In the genomic region with DNA sequence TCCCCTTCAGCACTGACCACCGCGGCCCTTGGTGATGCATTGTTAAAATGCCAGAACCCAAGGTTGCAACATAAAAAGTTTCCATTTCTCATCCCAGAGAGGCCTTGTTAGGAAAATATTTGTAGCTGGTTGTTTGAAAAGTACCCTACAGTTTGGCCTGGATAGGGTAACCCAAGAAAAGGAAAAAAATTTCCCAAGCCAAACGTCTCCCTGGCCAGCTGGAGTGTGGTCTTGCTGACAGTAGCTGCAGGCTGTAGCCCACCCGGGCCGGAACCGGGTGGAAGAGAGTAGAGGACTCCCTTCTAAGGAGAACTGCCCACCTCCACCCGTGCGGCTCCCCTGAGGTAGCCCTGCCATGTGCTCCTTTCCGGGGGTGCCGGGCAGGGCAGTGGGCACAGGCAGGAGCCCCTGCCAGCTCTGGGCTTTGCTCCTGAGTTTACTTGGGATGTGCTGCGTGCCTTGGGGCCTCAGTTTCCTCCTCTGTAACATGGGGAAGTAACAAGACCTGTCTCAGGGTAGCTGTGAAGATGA, we compare ENCODE assay signal across 17 cellular contexts. TPM values are rescaled to one million over a fixed set of nuclear protein-coding genes. Genes with fewer than 3 reads are reported as not detected.
DNase-seq lines count a peak whose midpoint lies in the region; ATAC-seq, FAIRE-seq and TF ChIP-seq lines count a peak whose summit lies in the region.
"Had no signal": no experiment of that assay in that cellular context is flagged by ENCODE, and none has a peak within 500 bp of the region (broad histone marks: within the 10 kb centered on the region; RNA-seq: fewer than 3 reads in every experiment).

No MANE protein-coding gene starts in this region.

- peak overlapping the region; percentile 40 for H3K4me3 ChIP-seq in coronary artery
- no peak overlapping the region for H3K4me3 ChIP-seq in neuronal stem cell (ENCODE audit: low read length in 2 of 2)
- H3K4me3 ChIP-seq in thoracic aorta = peak overlapping the region; percentile 26
- H3K4me3 ChIP-seq: BLaER1 had no signal

- no peak overlapping the region for H3K4me3 Mint-ChIP-seq in H9
- H3K4me3 Mint-ChIP-seq: nephron progenitor cell had no signal

- no peaks in the 10 kb centered on the region for H4K20me1 ChIP-seq in H9 (ENCODE audit: control insufficient read depth, insufficient read depth, insufficient read length)

- ATAC-seq in thoracic aorta (ENCODE audit: insufficient number of reproducible peaks, low FRiP score, low read depth) = no peak

- no peak overlapping the region for H4K5ac ChIP-seq in H9 (ENCODE audit: insufficient read length, low read depth, low read length)

- H2AK5ac ChIP-seq in H9 (ENCODE audit: insufficient read length, low read length) (no peak overlapping the region), neuronal stem cell (ENCODE audit: low read depth, low read length) (peak overlapping the region; percentile 46)

- H2BK5ac ChIP-seq in H9 (ENCODE audit: insufficient read length, low read length) = no peak overlapping the region
- H2BK5ac ChIP-seq in neuronal stem cell (ENCODE audit: low read length) = no peak overlapping the region

- peaks cover 0 to 25% (median 20%) of the 10 kb centered on the region in 3 experiments; a peak in 5 of 7 replicates for H3K36me3 Mint-ChIP-seq in H9 (ENCODE audit: insufficient read depth in 1 of 3, low read depth in 3 of 3)

- H3K9me3 Mint-ChIP-seq in H9 = no peaks in the 10 kb centered on the region
- H3K9me3 Mint-ChIP-seq: nephron progenitor cell had no signal

- peak overlapping the region in 2 of 3 experiments; percentile 70 to 92; a peak in 1 of 7 replicates for H3K27ac Mint-ChIP-seq in H9
- H3K27ac Mint-ChIP-seq: nephron progenitor cell had no signal

- TF ChIP-seq CTCF in H9 (conservative IDR thresholded peaks at IDR 0.05) (no peak), coronary artery (IDR thresholded peaks at IDR 0.05) (no peak), thoracic aorta (IDR thresholded peaks at IDR 0.05) (no peak), D721Med (IDR thresholded peaks at IDR 0.05; ENCODE audit: insufficient read depth, missing control alignments) (no peak)

- DNase-seq in H9 = no peak
- no peak for DNase-seq in coronary artery (ENCODE audit: low spot score)
- no peak for DNase-seq in neuronal stem cell (ENCODE audit: low spot score)
- no peak for DNase-seq in thoracic aorta (ENCODE audit: low spot score)
- no peak for DNase-seq in NOMO-1 treated with dmso at 0.1 percent for 144 hours (lab: John Stamatoyannopoulos, UW; ENCODE audit: unreplicated experiment)
- no peak for DNase-seq in DMS153 (lab: John Stamatoyannopoulos, UW)
- DNase-seq in D721Med (ENCODE audit: insufficient read length, low spot score) = no peak
- DNase-seq in stimulated activated CD8-positive, alpha-beta memory T cell treated with anti-CD3 and anti-CD28 coated beads, Interleukin-4, amount 100 ng/mL, for 48 hours = no peak
- DNase-seq: activated gamma-delta T cell treated with Interleukin-2 at 50 U/mL for 16 hours, anterior cingulate cortex, DMS 273 treated with DMSO at 0.1 percent for 48 hours, NCI-H1092 treated with DMSO at 0.1 percent for 48 hours, NCI-H2171, nephron progenitor cell had no signal

- H3K27me3 ChIP-seq in H9 (ENCODE audit: insufficient read depth, low read length) (no peaks in the 10 kb centered on the region), neuronal stem cell (ENCODE audit: control insufficient read depth in 3 of 3, insufficient read depth in 3 of 3, low read depth in 1 of 3, low read length in 3 of 3) (no peaks in the 10 kb centered on the region), thoracic aorta (replicated peaks; ENCODE audit: insufficient read depth) (no peaks in the 10 kb centered on the region)
- H3K27me3 ChIP-seq: BLaER1 had no signal

- H3K27ac ChIP-seq in H9 (ENCODE audit: insufficient read length, low read depth, low read length) = no peak overlapping the region
- H3K27ac ChIP-seq in coronary artery = peak overlapping the region; percentile 88 to 97
- H3K27ac ChIP-seq in neuronal stem cell (replicated peaks; ENCODE audit: low read length) = no peak overlapping the region
- peak overlapping the region; percentile 97 to 99 for H3K27ac ChIP-seq in thoracic aorta
- H3K27ac ChIP-seq: BLaER1 had no signal

- H3K9ac ChIP-seq in H9 (ENCODE audit: extremely low read depth, insufficient read length, low read length) (no peak overlapping the region), neuronal stem cell (ENCODE audit: low read depth, low read length, poor library complexity) (peak overlapping the region; percentile 77)
- H3K9ac ChIP-seq: BLaER1 had no signal

- H3K27me3 Mint-ChIP-seq in H9 (ENCODE audit: low read depth) = no peaks in the 10 kb centered on the region; the same call in 1 of the 2 replicates

- no peak overlapping the region for H2BK12ac ChIP-seq in H9 (ENCODE audit: insufficient read length, low read depth, low read length)
- H2BK12ac ChIP-seq in neuronal stem cell (ENCODE audit: low read length) = no peak overlapping the region

- no peak overlapping the region for H3T11ph ChIP-seq in H9 (ENCODE audit: low read length)

- no peak overlapping the region for H3K56ac ChIP-seq in H9 (ENCODE audit: insufficient read length, low read depth, low read length)

- H3K14ac ChIP-seq in H9 (ENCODE audit: insufficient read depth, low read length) (no peak overlapping the region), neuronal stem cell (ENCODE audit: low read length) (no peak overlapping the region)

- H2BK120ac ChIP-seq in H9 (ENCODE audit: low read depth, low read length, poor library complexity, severe bottlenecking) (no peak overlapping the region), neuronal stem cell (ENCODE audit: low read depth, low read length) (no peak overlapping the region)

- peaks cover 9 to 10% of the 10 kb centered on the region in 2 experiments for H3K4me1 Mint-ChIP-seq in H9

- H3K18ac ChIP-seq in H9 (ENCODE audit: insufficient read length, low read depth, low read length) (no peak overlapping the region), neuronal stem cell (ENCODE audit: low read length) (no peak overlapping the region)

- WGBS in H9 (ENCODE audit: extremely low coverage, insufficient read length, low lambda C conversion rate) = no CpG with 5 or more reads among the region's 11 CpGs
- no CpG with 5 or more reads among the region's 11 CpGs for whole genome bisulfite sequencing in neuronal stem cell (ENCODE audit: extremely low coverage in 2 of 2, insufficient read length in 2 of 2, insufficient replicate concordance in 1 of 2), 2 donors

- H3K23me2 ChIP-seq in H9 (ENCODE audit: insufficient read length, low read depth, low read length, poor library complexity, severe bottlenecking) = no peaks in the 10 kb centered on the region

- H3K23ac ChIP-seq in H9 (ENCODE audit: insufficient read length, low read depth, low read length) (no peak overlapping the region), neuronal stem cell (ENCODE audit: low read depth, low read length, poor library complexity) (peak overlapping the region; percentile 80)

- H3K4me1 ChIP-seq in H9 (ENCODE audit: insufficient read depth, low read length) = no peaks in the 10 kb centered on the region
- no peaks in the 10 kb centered on the region for H3K4me1 ChIP-seq in neuronal stem cell (ENCODE audit: control insufficient read depth in 2 of 2, insufficient read depth in 1 of 2, low read depth in 1 of 2, low read length in 2 of 2)
- H3K4me1 ChIP-seq in thoracic aorta (ENCODE audit: control insufficient read depth in 1 of 2, low read depth in 2 of 2) = peaks cover 31 to 70% of the 10 kb centered on the region in 2 donors

- no peaks in the 10 kb centered on the region for H3K9me3 ChIP-seq in H9 (ENCODE audit: control insufficient read depth, low read depth, low read length)
- H3K9me3 ChIP-seq in neuronal stem cell (replicated peaks in 1 of 2; ENCODE audit: control insufficient read depth in 2 of 2, insufficient read depth in 1 of 2, low read depth in 1 of 2, low read length in 2 of 2) = no peaks in the 10 kb centered on the region
- H3K9me3 ChIP-seq in thoracic aorta = no peaks in the 10 kb centered on the region
- H3K9me3 ChIP-seq: BLaER1 had no signal

- H2BK15ac ChIP-seq in H9 (ENCODE audit: low read depth, low read length) (no peak overlapping the region), neuronal stem cell (ENCODE audit: low read length) (no peak overlapping the region)

- no peak overlapping the region for H2AFZ ChIP-seq in H9 (ENCODE audit: low read length)
- H2AFZ ChIP-seq in neuronal stem cell (ENCODE audit: low read length) = no peak overlapping the region

- no peaks in the 10 kb centered on the region for H3K79me1 ChIP-seq in H9 (ENCODE audit: insufficient read depth, low read depth, low read length, poor library complexity, severe bottlenecking)
- H3K79me1 ChIP-seq in neuronal stem cell (ENCODE audit: low read depth, low read length) = no peaks in the 10 kb centered on the region

- no peak overlapping the region for H4K91ac ChIP-seq in H9 (ENCODE audit: insufficient read length, low read depth, low read length)
- no peak overlapping the region for H4K91ac ChIP-seq in neuronal stem cell (ENCODE audit: low read depth, low read length, poor library complexity)

- H3K4me2 ChIP-seq in H9 (ENCODE audit: insufficient read depth, insufficient read length, low read length) = no peak overlapping the region
- H3K4me2 ChIP-seq in neuronal stem cell (ENCODE audit: insufficient read depth, low read length, poor library complexity, severe bottlenecking) = no peak overlapping the region
- H3K4me2 ChIP-seq: BLaER1 had no signal

- H3K36me3 ChIP-seq in neuronal stem cell (replicated peaks in 1 of 2; ENCODE audit: control insufficient read depth in 2 of 2, insufficient read depth in 2 of 2, low read length in 2 of 2) (peaks cover 17 to 42% of the 10 kb centered on the region in 2 donors), thoracic aorta (peaks cover 14% of the 10 kb centered on the region)

- no peak for FAIRE-seq in D721Med (lab: Jason Lieb, UNC)
- FAIRE-seq: H54 had no signal

- H3K4ac ChIP-seq in H9 (ENCODE audit: low read depth, low read length) (no peak overlapping the region), neuronal stem cell (ENCODE audit: low read length) (no peak overlapping the region)

- H4K8ac ChIP-seq in H9 (replicated peaks; ENCODE audit: insufficient read length, low read depth, low read length) = no peak overlapping the region
- no peak overlapping the region for H4K8ac ChIP-seq in neuronal stem cell (ENCODE audit: low read depth, low read length)

- H2BK20ac ChIP-seq in H9 (ENCODE audit: low read depth, low read length, poor library complexity, severe bottlenecking) = no peak overlapping the region

- H3K79me2 ChIP-seq in H9 (ENCODE audit: insufficient read depth, low read length) = no peaks in the 10 kb centered on the region

RNA-seq across cellular contexts. Expression of gene IGHMBP2, which starts 38.5 kb away (rescaled TPM):
- total RNA-seq in H9 (2021) (21.9 and 24.0 TPM in 2 replicates), thoracic aorta (10 to 100 TPM; 24.7 to 40.8 TPM)
- 7.8 TPM for polyA plus RNA-seq in neuronal stem cell (2013, experiment 1 of 2)
- 7.6 TPM for polyA plus RNA-seq in neuronal stem cell (2013, experiment 2 of 2)

RNA-seq across cellular contexts. Expression of gene MRPL21, which starts 38.5 kb away (rescaled TPM):
- total RNA-seq in H9 (2021) (82.3 and 91.5 TPM in 2 replicates), thoracic aorta (10 to 100 TPM; 11.0 to 16.7 TPM)
- 72.9 TPM for polyA plus RNA-seq in neuronal stem cell (2013, experiment 1 of 2)
- polyA plus RNA-seq in neuronal stem cell (2013, experiment 2 of 2) = 67.6 TPM

RNA-seq across cellular contexts. Expression of gene MRGPRD, which starts 38.6 kb away (rescaled TPM):
- total RNA-seq in H9 (2021) = not detected in 2 replicates
- polyA plus RNA-seq in neuronal stem cell (2013, experiment 1 of 2) = 0.04 TPM
- not detected for polyA plus RNA-seq in neuronal stem cell (2013, experiment 2 of 2)
- total RNA-seq in thoracic aorta = 1 to 10 TPM in 1 of 2 donors, not detected in 1; 5.0 TPM
- total RNA-seq: lung microvascular endothelial cell had no signal

Comparison
In these comparisons a context has a peak if more than half of its experiments do, and no peak if none do; other contexts are left out.
1. H3K27ac ChIP-seq: peak in coronary artery (2 of 2) and thoracic aorta (2 of 2); none in H9 (single experiment) and neuronal stem cell (single experiment).
2. H3K4me3 ChIP-seq: peak in coronary artery (single experiment) and thoracic aorta (single experiment); none in neuronal stem cell (0 of 2).